20 cellular contexts compared by ENCODE assay signal in genomic region chr12:12592930-12593329, GRCh38. TPM values are rescaled to one million over a fixed set of nuclear protein-coding genes. Genes with fewer than 3 reads are reported as not detected.
DNase-seq lines count a peak whose midpoint lies in the region; ATAC-seq and TF ChIP-seq lines count a peak whose summit lies in the region.
"Had no signal": no experiment of that assay in that cellular context is flagged by ENCODE, and none has a peak within 500 bp of the region (broad histone marks: within the 10 kb centered on the region; RNA-seq: fewer than 3 reads in every experiment).

No MANE protein-coding gene starts in this region.

- H3K4ac ChIP-seq in mesendoderm (ENCODE audit: low read depth, low read length) = no peak overlapping the region

- TF ChIP-seq POLR2A in gastrocnemius medialis (IDR thresholded peaks at IDR 0.05) = no peak

- no peak overlapping the region for H2BK5ac ChIP-seq in mesendoderm (ENCODE audit: low read length)

- H3K56ac ChIP-seq in mesendoderm (ENCODE audit: low read length) = no peak overlapping the region

- H3K36me3 ChIP-seq in brain microvascular endothelial cell (replicated peaks) (no peaks in the 10 kb centered on the region), mesendoderm (ENCODE audit: control insufficient read depth, insufficient read depth, low read length) (no peaks in the 10 kb centered on the region), gastrocnemius medialis (no peaks in the 10 kb centered on the region)
- H3K36me3 ChIP-seq: SJCRH30, uterus had no signal

- no peak overlapping the region for H3K9ac ChIP-seq in mesendoderm (ENCODE audit: low read length)

- H3K4me3 ChIP-seq in brain microvascular endothelial cell (ENCODE audit: low read depth, low read length) (no peak overlapping the region), mesendoderm (ENCODE audit: low read length) (no peak overlapping the region), gastrocnemius medialis (no peak overlapping the region)
- H3K4me3 ChIP-seq: lung, SJCRH30, uterus had no signal

- intact Hi-C loops in gastrocnemius medialis (cut with DNase I; ENCODE audit: low total_unique reads) = no loop called here

- no peak overlapping the region for H3K4me2 ChIP-seq in mesendoderm (ENCODE audit: low read length)

- H3K9me3 ChIP-seq in gastrocnemius medialis = no peaks in the 10 kb centered on the region
- H3K9me3 ChIP-seq: SJCRH30, uterus had no signal

- H3K79me1 ChIP-seq in mesendoderm (ENCODE audit: low read length) = no peaks in the 10 kb centered on the region

- H2BK15ac ChIP-seq in mesendoderm (replicated peaks; ENCODE audit: low read depth) = no peak overlapping the region

- H3K27me3 ChIP-seq in brain microvascular endothelial cell (replicated peaks) = no peaks in the 10 kb centered on the region
- no peaks in the 10 kb centered on the region for H3K27me3 ChIP-seq in mesendoderm (ENCODE audit: insufficient read depth, low read length, poor library complexity)
- no peaks in the 10 kb centered on the region for H3K27me3 ChIP-seq in gastrocnemius medialis
- H3K27me3 ChIP-seq: SJCRH30, uterus had no signal

- no peak for ATAC-seq in naive thymus-derived CD8-positive, alpha-beta T cell
- ATAC-seq in activated CD4-positive, CD25-positive, alpha-beta regulatory T cell treated with anti-CD3 and anti-CD28 coated beads, Interleukin-2, amount 50 U/mL, for 24 hours = no peak
- no peak for ATAC-seq in gastrocnemius medialis
- ATAC-seq: sciatic nerve; stimulated activated memory B cell treated with anti-CD40 and anti-IgM and Interleukin-4, amounts not matched to agents 10 μg/mL and 1 μg/mL and 100 μg/mL, for 72 hours had no signal

- peak overlapping the region in 1 of 10 donors; percentile 49 for H3K27ac Mint-ChIP-seq in naive thymus-derived CD8-positive, alpha-beta T cell
- H3K27ac Mint-ChIP-seq: activated naive CD4-positive, alpha-beta T cell treated with anti-CD3 and anti-CD28 coated beads, Interleukin-2, amount 10 ng/mL, durations not matched to agents 7 days and 5 days; CD4-positive, alpha-beta T cell; stimulated activated memory B cell treated with anti-CD40 and anti-IgM and Interleukin-4, amounts not matched to agents 10 μg/mL and 1 μg/mL and 100 μg/mL, for 72 hours had no signal

- H3K79me2 ChIP-seq in mesendoderm (ENCODE audit: control insufficient read depth, insufficient read depth, low read length) = no peaks in the 10 kb centered on the region

- WGBS in mesendoderm (ENCODE audit: extremely low coverage, insufficient coverage, low lambda C conversion rate) = no CpG with 5 or more reads among the region's 3 CpGs

- no peak overlapping the region for H2BK120ac ChIP-seq in mesendoderm (ENCODE audit: low read depth, low read length)

- no peak overlapping the region for H3K18ac ChIP-seq in mesendoderm (ENCODE audit: low read length)

- no peak overlapping the region for H2AK5ac ChIP-seq in mesendoderm (ENCODE audit: low read length)

- no peak overlapping the region for H4K5ac ChIP-seq in mesendoderm (ENCODE audit: low read length)

- H3K4me1 Mint-ChIP-seq in naive thymus-derived CD8-positive, alpha-beta T cell = peaks cover 2 to 14% (median 6%) of the 10 kb centered on the region in 4 donors
- H3K4me1 Mint-ChIP-seq: activated naive CD4-positive, alpha-beta T cell treated with anti-CD3 and anti-CD28 coated beads, Interleukin-2, amount 10 ng/mL, durations not matched to agents 7 days and 5 days; stimulated activated memory B cell treated with anti-CD40 and anti-IgM and Interleukin-4, amounts not matched to agents 10 μg/mL and 1 μg/mL and 100 μg/mL, for 72 hours had no signal

- peaks cover 0 to 9% (median 2%) of the 10 kb centered on the region in 5 donors for H3K27me3 Mint-ChIP-seq in naive thymus-derived CD8-positive, alpha-beta T cell
- H3K27me3 Mint-ChIP-seq: CD4-positive, alpha-beta T cell had no signal

- H3K9me3 Mint-ChIP-seq in naive thymus-derived CD8-positive, alpha-beta T cell = peaks cover 0 to 3% (median 0%) of the 10 kb centered on the region in 9 donors
- H3K9me3 Mint-ChIP-seq: CD4-positive, alpha-beta T cell had no signal

- peak; percentile 84 for DNase-seq in ELR (ENCODE audit: low read depth)
- peak; percentile 83 for DNase-seq in M059J (ENCODE audit: low read depth)
- DNase-seq in brain microvascular endothelial cell = peak; percentile 23
- peak; percentile 57 for DNase-seq in mesendoderm
- no peak for DNase-seq in naive thymus-derived CD8-positive, alpha-beta T cell
- no peak for DNase-seq in OCI-M1 (lab: John Stamatoyannopoulos, UW)
- no peak for DNase-seq in gastrocnemius medialis
- DNase-seq: activated naive CD4-positive, alpha-beta T cell treated with anti-CD3 and anti-CD28 coated beads, Interleukin-2, amount 10 ng/mL, durations not matched to agents 7 days and 5 days; CD4-positive, alpha-beta T cell; GF-D8; Karpas-422; NCI-H187; NCI-H748 treated with DMSO at 0.1 percent for 48 hours; SJCRH30; uterus had no signal

- in situ Hi-C loops in brain microvascular endothelial cell (cut with HindIII; ENCODE audit: low pct_ligation_motif_present, low sequenced_read_pairs) = no loop called here
- in situ Hi-C loops in gastrocnemius medialis (cut with MboI; ENCODE audit: low sequenced_read_pairs in 4 of 4) = no loop called here

- no peaks in the 10 kb centered on the region for H3K36me3 Mint-ChIP-seq in naive thymus-derived CD8-positive, alpha-beta T cell
- H3K36me3 Mint-ChIP-seq: activated naive CD4-positive, alpha-beta T cell treated with anti-CD3 and anti-CD28 coated beads, Interleukin-2, amount 10 ng/mL, durations not matched to agents 7 days and 5 days; stimulated activated memory B cell treated with anti-CD40 and anti-IgM and Interleukin-4, amounts not matched to agents 10 μg/mL and 1 μg/mL and 100 μg/mL, for 72 hours had no signal

- H3K4me3 Mint-ChIP-seq in naive thymus-derived CD8-positive, alpha-beta T cell = no peak overlapping the region
- H3K4me3 Mint-ChIP-seq: activated naive CD4-positive, alpha-beta T cell treated with anti-CD3 and anti-CD28 coated beads, Interleukin-2, amount 10 ng/mL, durations not matched to agents 7 days and 5 days; CD4-positive, alpha-beta T cell; stimulated activated memory B cell treated with anti-CD40 and anti-IgM and Interleukin-4, amounts not matched to agents 10 μg/mL and 1 μg/mL and 100 μg/mL, for 72 hours had no signal

- TF ChIP-seq CTCF in brain microvascular endothelial cell (IDR thresholded peaks at IDR 0.05; ENCODE audit: low read depth, low read length, missing control alignments) (no peak), gastrocnemius medialis (IDR thresholded peaks at IDR 0.05 in 4 of 5, conservative IDR thresholded peaks at IDR 0.05 in 1 of 5) (no peak)

- no peak overlapping the region for H3K27ac ChIP-seq in brain microvascular endothelial cell
- no peak overlapping the region for H3K27ac ChIP-seq in mesendoderm (ENCODE audit: low read depth, low read length)
- H3K27ac ChIP-seq in gastrocnemius medialis = no peak overlapping the region
- H3K27ac ChIP-seq: epithelial cell of prostate, SJCRH30, uterus had no signal

- H3K4me1 ChIP-seq in mesendoderm (ENCODE audit: control insufficient read depth, low read depth, low read length) (no peaks in the 10 kb centered on the region), gastrocnemius medialis (no peaks in the 10 kb centered on the region)
- H3K4me1 ChIP-seq: SJCRH30, uterus had no signal

- no peak overlapping the region for H4K8ac ChIP-seq in mesendoderm (ENCODE audit: low read depth, low read length)

- POLR2A ChIA-PET in naive thymus-derived CD8-positive, alpha-beta T cell (lab: Charles Lee) = no interaction called here

- no peak overlapping the region for H3K23ac ChIP-seq in mesendoderm (ENCODE audit: low read length)

RNA-seq across cellular contexts. Expression of gene CREBL2, which starts 18.7 kb away (rescaled TPM):
- 22.9 and 37.3 TPM in 2 replicates for total RNA-seq in M059J (2014; rRNA removed; shearing (Covaris generic))
- 12.4 TPM for polyA plus RNA-seq in mesendoderm (2013, experiment 1 of 2)
- 12.0 TPM for polyA plus RNA-seq in mesendoderm (2013, experiment 2 of 2)
- total RNA-seq in naive thymus-derived CD8-positive, alpha-beta T cell = 10 to 100 TPM; 35.1 to 35.5 TPM
- 10 to 100 TPM; 36.5 to 46.8 (median 44.7) TPM for polyA plus RNA-seq in naive thymus-derived CD8-positive, alpha-beta T cell
- 10 to 100 TPM in 3 of 4 donors, 1 to 10 TPM in 1; 6.3 to 13.6 (median 10.3) TPM for total RNA-seq in gastrocnemius medialis

RNA-seq across cellular contexts. Expression of gene DUSP16, which starts 30.3 kb away (rescaled TPM):
- 11.1 and 13.3 TPM in 2 replicates for total RNA-seq in M059J (2014; rRNA removed; shearing (Covaris generic))
- 17.9 TPM for polyA plus RNA-seq in mesendoderm (2013, experiment 1 of 2)
- polyA plus RNA-seq in mesendoderm (2013, experiment 2 of 2) = 18.7 TPM
- 10 to 100 TPM; 27.0 to 30.4 TPM for total RNA-seq in naive thymus-derived CD8-positive, alpha-beta T cell
- polyA plus RNA-seq in naive thymus-derived CD8-positive, alpha-beta T cell = 1 to 10 TPM; 4.5 to 4.7 (median 4.6) TPM
- 10 to 100 TPM; 10.9 to 15.7 (median 13.3) TPM for total RNA-seq in gastrocnemius medialis

Comparison
In these comparisons a context has a peak if more than half of its experiments do, and no peak if none do; other contexts are left out.
1. DNase-seq: peak in ELR (single experiment), M059J (single experiment), brain microvascular endothelial cell (single experiment) and mesendoderm (single experiment); none in naive thymus-derived CD8-positive, alpha-beta T cell (0 of 10), OCI-M1 (single experiment) and gastrocnemius medialis (0 of 2).